Comparison of ENCODE assay signal across 9 cellular contexts in the genomic region with DNA sequence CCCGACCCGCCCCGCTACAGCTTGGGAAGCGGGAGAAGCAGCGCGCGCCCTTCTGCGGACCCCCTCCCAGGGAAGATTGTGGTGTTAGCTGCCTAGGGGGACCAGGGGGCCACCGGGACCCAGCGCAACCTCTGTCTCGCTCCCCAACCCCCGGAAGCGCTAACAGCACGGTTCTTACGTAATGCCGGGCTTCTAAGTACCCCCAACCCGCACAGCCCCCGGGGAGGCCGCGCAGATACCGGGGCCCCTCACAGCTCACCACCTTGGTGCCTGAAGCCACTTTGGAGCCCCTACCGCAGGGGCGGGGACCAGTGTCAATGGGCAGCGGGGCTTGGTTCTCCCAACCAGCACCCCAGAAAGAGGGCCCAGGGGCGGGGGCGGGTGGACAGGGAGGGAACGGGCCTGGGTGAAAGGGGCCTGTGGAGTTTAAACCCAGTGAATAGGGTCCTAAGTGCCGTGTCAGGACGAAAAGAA. TPM values are rescaled to one million over a fixed set of nuclear protein-coding genes. Genes with fewer than 3 reads are reported as not detected.
DNase-seq lines count a peak whose midpoint lies in the region; ATAC-seq, FAIRE-seq and TF ChIP-seq lines count a peak whose summit lies in the region.
"Had no signal": no experiment of that assay in that cellular context is flagged by ENCODE, and none has a peak within 500 bp of the region (broad histone marks: within the 10 kb centered on the region; RNA-seq: fewer than 3 reads in every experiment).

No MANE protein-coding gene starts in this region.

- H3K4me1 ChIP-seq in Caco-2 = peaks cover 21% of the 10 kb centered on the region
- H3K4me1 ChIP-seq in parathyroid adenoma = peaks cover 25% of the 10 kb centered on the region

- H2AFZ ChIP-seq in parathyroid adenoma = peak overlapping the region; percentile 95

- peaks cover 6% of the 10 kb centered on the region for H3K36me3 Mint-ChIP-seq in Caco-2 (ENCODE audit: insufficient read depth, unreplicated experiment)

- H3K9me3 Mint-ChIP-seq in Caco-2 (ENCODE audit: unreplicated experiment) = no peaks in the 10 kb centered on the region

- peak overlapping the region; percentile 55 for H3K4me3 ChIP-seq in Caco-2 (ENCODE audit: low read depth, low read length)
- peak overlapping the region; percentile 73 for H3K4me3 ChIP-seq in WERI-Rb-1 (ENCODE audit: low read depth, low read length)
- peak overlapping the region; percentile 77 for H3K4me3 ChIP-seq in parathyroid adenoma (ENCODE audit: low read depth, low read length)

- H3K9me3 ChIP-seq in Caco-2 (no peaks in the 10 kb centered on the region), WERI-Rb-1 (ENCODE audit: severe bottlenecking) (no peaks in the 10 kb centered on the region), parathyroid adenoma (ENCODE audit: control insufficient read depth, low read length) (no peaks in the 10 kb centered on the region)

- H3K27ac Mint-ChIP-seq in Caco-2 (ENCODE audit: unreplicated experiment) = no peak overlapping the region

- FAIRE-seq in frontal cortex (lab: Jason Lieb, UNC) = no peak

- H3K27ac ChIP-seq in WERI-Rb-1 (no peak overlapping the region), parathyroid adenoma (peak overlapping the region; percentile 77)

- POLR2A ChIA-PET in Caco-2 (lab: Charles Lee) = no interaction called here

- H3K36me3 ChIP-seq in Caco-2 (ENCODE audit: control insufficient read depth, insufficient read depth, low read length) (no peaks in the 10 kb centered on the region), WERI-Rb-1 (no peaks in the 10 kb centered on the region), parathyroid adenoma (ENCODE audit: control insufficient read depth, insufficient read depth, low read length) (no peaks in the 10 kb centered on the region)

- H3K4me1 Mint-ChIP-seq in Caco-2 (ENCODE audit: low read depth, unreplicated experiment) = no peaks in the 10 kb centered on the region

- CTCF ChIA-PET in Caco-2 (lab: Charles Lee) = interaction anchor here (0.7 to 1.5 kb wide), 4 partner anchors 9 to 37 kb away, joined by 3 to 7 read pairs (median 3); no protein-coding TSS in a partner anchor

- H3K27me3 Mint-ChIP-seq in Caco-2 (ENCODE audit: insufficient read depth, unreplicated experiment) = peaks cover 15% of the 10 kb centered on the region

- H3K27me3 ChIP-seq in Caco-2 (replicated peaks; ENCODE audit: control insufficient read depth, insufficient read depth, low read length) (no peaks in the 10 kb centered on the region), WERI-Rb-1 (ENCODE audit: insufficient read depth, low read depth, severe bottlenecking) (peaks cover 69% of the 10 kb centered on the region), parathyroid adenoma (ENCODE audit: control insufficient read depth, insufficient read depth, low read length) (no peaks in the 10 kb centered on the region)

- no TSS peak for BruUV-seq in Caco-2 (replicated peaks; lab: Mats Ljungman, UMichigan)

- TF ChIP-seq CTCF in Caco-2 (IDR thresholded peaks at IDR 0.05; ENCODE audit: insufficient read depth in 1 of 2, low read depth in 1 of 2, low read length in 1 of 2, severe bottlenecking in 1 of 2, unreplicated experiment in 1 of 2) = no peak
- no peak for TF ChIP-seq CTCF in WERI-Rb-1 (IDR thresholded peaks at IDR 0.05; ENCODE audit: low read depth, low read length)
- no peak for TF ChIP-seq CTCF in parathyroid adenoma (IDR thresholded peaks at IDR 0.05)

- no peaks in the 10 kb centered on the region for H3K79me2 ChIP-seq in parathyroid adenoma

- H3K4me3 Mint-ChIP-seq in Caco-2 (ENCODE audit: unreplicated experiment) = peak overlapping the region; percentile 80

- H3K9ac ChIP-seq in parathyroid adenoma = peak overlapping the region; percentile 80

- intact Hi-C loops in Caco-2 (cut with micrococcal nuclease; ENCODE audit: unreplicated experiment) = loop anchor here (5.0 kb wide), 1 partner anchor 430 kb away; no protein-coding TSS in a partner anchor

- H3K4me2 ChIP-seq in parathyroid adenoma (ENCODE audit: low read length) = peak overlapping the region; percentile 97

- ATAC-seq in GM21786 (IDR thresholded peaks at IDR 0.05; ENCODE audit: unreplicated experiment) (no peak), GM18519 (IDR thresholded peaks at IDR 0.05; ENCODE audit: low FRiP score, unreplicated experiment) (no peak), HG03442 (IDR thresholded peaks at IDR 0.05; ENCODE audit: unreplicated experiment) (no peak)

- DNase-seq in Caco-2 (no peak), WERI-Rb-1 (no peak), frontal cortex (ENCODE audit: low spot score in 2 of 2) (peak; percentile 26 to 40), NCI-H1092 treated with DMSO at 0.1 percent for 48 hours (lab: John Stamatoyannopoulos, UW) (no peak)

RNA-seq across cellular contexts. Expression of gene MPP2, which starts 0.3 kb away (rescaled TPM):
- total RNA-seq in Caco-2 (2022) (5.2 and 5.6 TPM in 2 replicates), frontal cortex (13.9 TPM)

RNA-seq across cellular contexts. Expression of gene PPY, which starts 35.3 kb away (rescaled TPM):
- not detected in 2 replicates for total RNA-seq in Caco-2 (2022)
- not detected for total RNA-seq in frontal cortex
- total RNA-seq: renal cortical epithelial cell had no signal

RNA-seq across cellular contexts. Expression of gene PYY, which starts 46.8 kb away (rescaled TPM):
- total RNA-seq in Caco-2 (2022) (not detected in 2 replicates), frontal cortex (not detected)
- total RNA-seq: renal cortical epithelial cell had no signal

Comparison
In these comparisons a context has a peak if more than half of its experiments do, and no peak if none do; other contexts are left out.
1. DNase-seq: peak in frontal cortex (2 of 2); none in Caco-2 (0 of 2), WERI-Rb-1 (single experiment) and NCI-H1092 treated with DMSO at 0.1 percent for 48 hours (single experiment).
2. Peak in every context shown above with its lines, with median percentiles within 50 percentile points of each other: H3K4me3 ChIP-seq.